ENCODE assay signal across 8 cellular contexts in genomic region chr6:127518710-127519468, GRCh38.
A peak's percentile ranks its signal among the peaks of the same experiment; 100 is the strongest.
DNase-seq lines count a peak whose midpoint lies in the region; ATAC-seq lines count a peak whose summit lies in the region.

Gene MTCL3 (minus strand): TSS chr6:127519335.

- peak; percentile 93 for DNase-seq in DMS153 treated with DMSO at 0.1 percent for 48 hours (lab: John Stamatoyannopoulos, UW; ENCODE audit: unreplicated experiment)
- peak; percentile 70 for DNase-seq in NCI-H2171 (lab: John Stamatoyannopoulos, UW)
- DNase-seq in activated T-cell treated with anti-CD3 and anti-CD28 coated beads for 4 hours, result peak; percentile 46
- peak; percentile 65 to 94 (median 84) for DNase-seq in head of caudate nucleus
- peak; percentile 56 for DNase-seq in stimulated activated CD4-positive, alpha-beta T cell treated with anti-CD3 and anti-CD28 coated beads, Interleukin-12 subunit alpha, Interleukin-12 subunit beta, amount 100 ng/mL, for 4 hours
- DNase-seq in NOMO-1 treated with DMSO at 0.1 percent for 48 hours (lab: John Stamatoyannopoulos, UW; ENCODE audit: unreplicated experiment), result no peak

- ATAC-seq in HG03095 (IDR thresholded peaks at IDR 0.05; ENCODE audit: unreplicated experiment), result no peak
- ATAC-seq in GM18502 (IDR thresholded peaks at IDR 0.05; ENCODE audit: poor library complexity, unreplicated experiment), result no peak

- intact Hi-C loops in head of caudate nucleus (cut with DNase I), result loop anchor here (10.0 kb wide), 1 partner anchor 54 kb away; no protein-coding TSS in a partner anchor
